In genomic region chr2:147092266-147092665, GRCh38 we compare ENCODE assay signal across 11 cellular contexts.
"Had no signal": no experiment of that assay in that cellular context is flagged by ENCODE, and none has a peak within 500 bp of the region (broad histone marks: within the 10 kb centered on the region; RNA-seq: fewer than 3 reads in every experiment).

No MANE protein-coding gene starts in this region.

- H2AFZ ChIP-seq: GM23248, GM23338 had no signal

- H3K4me3 Mint-ChIP-seq: GM23338, H9, HFFc6 had no signal

- H3K4me1 ChIP-seq: HAP-1 had no signal

- H3K4me2 ChIP-seq: GM23338 had no signal

- ATAC-seq: GM23338, HCT116 had no signal

- H3K27ac Mint-ChIP-seq: GM23338, H9, HFFc6 had no signal

- H3K4me3 ChIP-seq: GM23248, GM23338, HAP-1 had no signal

- DNase-seq: GM23248, GOT3, H7, H9, HCEC 1CT, HFFc6 had no signal

- H3K9me3 Mint-ChIP-seq: GM23338, H9 had no signal

- H3K9me3 ChIP-seq: HAP-1 had no signal

- H3K9ac ChIP-seq: GM23248 had no signal

- FAIRE-seq: H1, H54 had no signal

- H3K36me3 ChIP-seq: HAP-1 had no signal

- H3K27ac ChIP-seq: GM23248 had no signal
